8 cellular contexts compared by ENCODE assay signal in genomic region chr6:36340671-36341454, GRCh38. TPM values are rescaled to one million over a fixed set of nuclear protein-coding genes. Genes with fewer than 3 reads are reported as not detected.
A peak's percentile ranks its signal among the peaks of the same experiment; 100 is the strongest.
DNase-seq lines count a peak whose midpoint lies in the region; ATAC-seq and TF ChIP-seq lines count a peak whose summit lies in the region.

No MANE protein-coding gene starts in this region.

- H2BK15ac ChIP-seq in neuronal stem cell (ENCODE audit: low read length): no peak overlapping the region

- no peak overlapping the region for H2AK5ac ChIP-seq in neuronal stem cell (ENCODE audit: low read depth, low read length)

- no peak overlapping the region for H3K23ac ChIP-seq in neuronal stem cell (ENCODE audit: low read depth, low read length, poor library complexity)

- peak overlapping the region; percentile 51 for H3K4me2 ChIP-seq in neuronal stem cell (ENCODE audit: insufficient read depth, low read length, poor library complexity, severe bottlenecking)

- H2BK120ac ChIP-seq in neuronal stem cell (ENCODE audit: low read depth, low read length): no peak overlapping the region

- H2BK5ac ChIP-seq in neuronal stem cell (ENCODE audit: low read length): no peak overlapping the region

- no peak overlapping the region for H3K27ac ChIP-seq in neuronal stem cell (replicated peaks; ENCODE audit: low read length)

- H3K36me3 ChIP-seq in neuronal stem cell (replicated peaks in 1 of 2; ENCODE audit: control insufficient read depth in 2 of 2, insufficient read depth in 2 of 2, low read length in 2 of 2): no peaks in the 10 kb centered on the region

- no peaks in the 10 kb centered on the region for H3K9me3 ChIP-seq in neuronal stem cell (replicated peaks in 1 of 2; ENCODE audit: control insufficient read depth in 2 of 2, insufficient read depth in 1 of 2, low read depth in 1 of 2, low read length in 2 of 2)

- H2AFZ ChIP-seq in neuronal stem cell (ENCODE audit: low read length): peak overlapping the region; percentile 83

- H2BK12ac ChIP-seq in neuronal stem cell (ENCODE audit: low read length): no peak overlapping the region

- H3K4me1 ChIP-seq in neuronal stem cell (ENCODE audit: control insufficient read depth in 2 of 2, insufficient read depth in 1 of 2, low read depth in 1 of 2, low read length in 2 of 2): peaks cover 2 to 6% of the 10 kb centered on the region in 2 donors

- no peak for ATAC-seq in HG02885 (IDR thresholded peaks at IDR 0.05; ENCODE audit: poor library complexity, unreplicated experiment)

- no peak overlapping the region for H3K14ac ChIP-seq in neuronal stem cell (ENCODE audit: low read length)

- no peak overlapping the region for H4K8ac ChIP-seq in neuronal stem cell (ENCODE audit: low read depth, low read length)

- DNase-seq in C1 segment of cervical spinal cord (lab: John Stamatoyannopoulos, UW): peak in 9 of 14 donors; percentile 7 to 57 (median 37)
- no peak for DNase-seq in HFF-Myc (ENCODE audit: extremely low read depth, low read depth)
- DNase-seq in RKO (ENCODE audit: low spot score): peak; percentile 59
- DNase-seq in activated effector memory CD4-positive, alpha-beta T cell treated with anti-CD3 and anti-CD28 coated beads, Interleukin-2, amount 50 U/mL, for 16 hours: peak; percentile 89
- peak; percentile 30 for DNase-seq in foreskin melanocyte
- peak; percentile 45 for DNase-seq in neuronal stem cell (ENCODE audit: low spot score)
- DNase-seq in stromal cell of bone marrow (ENCODE audit: low read depth): peak; percentile 18

- no peak overlapping the region for H3K4ac ChIP-seq in neuronal stem cell (ENCODE audit: low read length)

- H3K4me3 ChIP-seq in HFF-Myc (replicated peaks; ENCODE audit: low read depth, low read length) (no peak overlapping the region), neuronal stem cell (ENCODE audit: low read length in 2 of 2) (peak overlapping the region in 1 of 2 donors; percentile 4)

- peak overlapping the region; percentile 78 for H3K18ac ChIP-seq in neuronal stem cell (ENCODE audit: low read length)

- WGBS in neuronal stem cell (ENCODE audit: extremely low coverage in 2 of 2, insufficient read length in 2 of 2, insufficient replicate concordance in 1 of 2), 2 donors: no CpG with 5 or more reads among the region's 35 CpGs

- H4K91ac ChIP-seq in neuronal stem cell (ENCODE audit: low read depth, low read length, poor library complexity): no peak overlapping the region

- no peaks in the 10 kb centered on the region for H3K79me1 ChIP-seq in neuronal stem cell (ENCODE audit: low read depth, low read length)

- H3K9ac ChIP-seq in neuronal stem cell (ENCODE audit: low read depth, low read length, poor library complexity): no peak overlapping the region

- TF ChIP-seq CTCF in HFF-Myc (IDR thresholded peaks at IDR 0.05; ENCODE audit: low read depth, low read length, missing control alignments): peak; percentile 99

- H3K27me3 ChIP-seq in neuronal stem cell (ENCODE audit: control insufficient read depth in 3 of 3, insufficient read depth in 3 of 3, low read depth in 1 of 3, low read length in 3 of 3): peaks cover 0 to 38% (median 6%) of the 10 kb centered on the region in 3 experiments

RNA-seq across cellular contexts. Expression of gene BNIP5, which starts 4.2 kb away (rescaled TPM):
- polyA plus RNA-seq in neuronal stem cell (2013, experiment 1 of 2): 0.01 TPM
- polyA plus RNA-seq in neuronal stem cell (2013, experiment 2 of 2): 0.03 TPM

RNA-seq across cellular contexts. Expression of gene ETV7, which starts 46.6 kb away (rescaled TPM):
- polyA plus RNA-seq in neuronal stem cell (2013, experiment 1 of 2): 0.24 TPM
- polyA plus RNA-seq in neuronal stem cell (2013, experiment 2 of 2): 0.25 TPM
